Comparison of ENCODE assay signal across 8 cellular contexts in the genomic region with DNA sequence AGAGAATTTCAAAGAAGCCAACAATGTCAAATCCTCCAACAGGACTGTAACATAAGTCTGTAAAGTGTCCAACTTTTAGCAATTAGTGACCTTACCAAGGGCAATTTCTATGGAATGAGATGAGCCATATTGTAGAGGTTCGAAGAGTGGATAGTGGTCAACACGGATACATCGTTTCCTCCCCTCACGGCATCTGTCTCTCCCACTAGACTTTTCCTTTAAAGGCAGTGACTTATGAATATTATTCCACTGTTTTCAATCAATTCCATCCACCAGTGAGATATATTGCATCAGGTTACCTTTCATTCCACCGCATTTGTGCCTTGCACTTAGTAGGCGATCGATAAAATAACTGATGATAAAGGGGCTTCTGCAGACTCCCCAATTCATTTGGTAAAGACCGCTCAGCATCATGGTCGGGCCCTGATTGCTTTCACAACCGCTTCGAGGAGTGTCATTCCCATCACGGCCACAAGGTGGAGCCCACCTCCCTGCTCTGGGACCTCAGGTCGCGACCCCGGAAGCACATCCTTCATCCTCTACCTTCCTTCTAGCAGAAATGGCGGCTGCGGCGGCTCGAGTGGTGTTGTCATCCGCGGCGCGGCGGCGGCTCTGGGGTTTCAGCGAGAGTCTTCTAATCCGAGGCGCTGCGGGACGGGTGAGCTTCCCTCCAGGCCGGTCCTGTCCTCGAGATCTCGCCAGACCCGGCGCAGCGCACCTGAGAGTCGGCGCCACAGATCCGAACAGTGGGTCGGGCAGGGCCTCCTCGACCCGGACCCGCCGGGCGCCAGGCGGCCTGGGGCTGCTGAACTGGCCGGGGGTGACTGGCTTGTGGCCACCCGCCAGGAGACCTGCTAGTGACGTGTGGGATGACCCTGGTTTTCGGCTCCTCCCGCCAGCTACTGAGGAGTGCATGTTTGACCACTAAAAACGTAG. TPM values are rescaled to one million over a fixed set of nuclear protein-coding genes. Genes with fewer than 3 reads are reported as not detected.
DNase-seq lines count a peak whose midpoint lies in the region; FAIRE-seq and TF ChIP-seq lines count a peak whose summit lies in the region.

A gene with protein sequence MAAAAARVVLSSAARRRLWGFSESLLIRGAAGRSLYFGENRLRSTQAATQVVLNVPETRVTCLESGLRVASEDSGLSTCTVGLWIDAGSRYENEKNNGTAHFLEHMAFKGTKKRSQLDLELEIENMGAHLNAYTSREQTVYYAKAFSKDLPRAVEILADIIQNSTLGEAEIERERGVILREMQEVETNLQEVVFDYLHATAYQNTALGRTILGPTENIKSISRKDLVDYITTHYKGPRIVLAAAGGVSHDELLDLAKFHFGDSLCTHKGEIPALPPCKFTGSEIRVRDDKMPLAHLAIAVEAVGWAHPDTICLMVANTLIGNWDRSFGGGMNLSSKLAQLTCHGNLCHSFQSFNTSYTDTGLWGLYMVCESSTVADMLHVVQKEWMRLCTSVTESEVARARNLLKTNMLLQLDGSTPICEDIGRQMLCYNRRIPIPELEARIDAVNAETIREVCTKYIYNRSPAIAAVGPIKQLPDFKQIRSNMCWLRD (plus strand): TSS at position 535 of the 936 bp plus-strand sequence. CDS start 25 bp downstream, at position 560.

- peaks cover 13 to 18% of the 10 kb centered on the region in 2 experiments for H3K4me1 ChIP-seq in neutrophil (ENCODE audit: control insufficient read depth in 1 of 2, insufficient read depth in 1 of 2, low read depth in 1 of 2, low read length in 1 of 2)

- H3K4me3 Mint-ChIP-seq in activated naive CD4-positive, alpha-beta T cell treated with anti-CD3 and anti-CD28 coated beads for 36 hours = peak within 1 kb of the TSS; percentile 75

- H3K4me1 Mint-ChIP-seq in activated naive CD4-positive, alpha-beta T cell treated with anti-CD3 and anti-CD28 coated beads for 36 hours (ENCODE audit: low read depth) = peaks cover 33% of the 10 kb centered on the region

- intact Hi-C loops in activated naive CD4-positive, alpha-beta T cell treated with anti-CD3 and anti-CD28 coated beads for 36 hours (cut with micrococcal nuclease) = loop anchor here (1.0 to 5.0 kb wide), 9 partner anchors 17 to 910 kb away; a partner anchor contains a TSS

- H3K4me3 ChIP-seq in GM06990 (replicated peaks; ENCODE audit: low read depth, low read length) (peak within 1 kb of the TSS; percentile 89), HFF-Myc (replicated peaks; ENCODE audit: low read depth, low read length) (peak within 1 kb of the TSS; percentile 82), neutrophil (ENCODE audit: low read depth in 1 of 2, low read length in 1 of 2) (peak within 1 kb of the TSS; percentile 73 to 80)

- H3K36me3 Mint-ChIP-seq in activated naive CD4-positive, alpha-beta T cell treated with anti-CD3 and anti-CD28 coated beads for 36 hours (ENCODE audit: low read depth) = peaks cover 11% of the 10 kb centered on the region

- H3K27ac Mint-ChIP-seq in activated naive CD4-positive, alpha-beta T cell treated with anti-CD3 and anti-CD28 coated beads for 36 hours = peak within 1 kb of the TSS; percentile 65

- FAIRE-seq in frontal cortex (lab: Jason Lieb, UNC) = no peak

- no peaks in the 10 kb centered on the region for H3K9me3 ChIP-seq in neutrophil

- H3K36me3 ChIP-seq in GM06990 (ENCODE audit: control insufficient read depth, insufficient read depth, low read length) = peaks cover 4% of the 10 kb centered on the region
- H3K36me3 ChIP-seq in neutrophil = peaks cover 35% of the 10 kb centered on the region

- CTCF ChIA-PET in activated naive CD4-positive, alpha-beta T cell treated with anti-CD3 and anti-CD28 coated beads for 36 hours (lab: Charles Lee) = interaction anchor here (0.6 to 2.5 kb wide), 5 partner anchors 8 to 832 kb away, joined by 3 to 9 read pairs (median 3); a partner anchor contains a TSS

- H3K9me3 Mint-ChIP-seq in activated naive CD4-positive, alpha-beta T cell treated with anti-CD3 and anti-CD28 coated beads for 36 hours = no peaks in the 10 kb centered on the region

- no peaks in the 10 kb centered on the region for H3K27me3 Mint-ChIP-seq in activated naive CD4-positive, alpha-beta T cell treated with anti-CD3 and anti-CD28 coated beads for 36 hours (ENCODE audit: low read depth)

- peak; percentile 85 for DNase-seq in GM06990 (ENCODE audit: extremely low read depth, insufficient read length)
- peak; percentile 86 for DNase-seq in HFF-Myc (ENCODE audit: extremely low read depth, low read depth)
- DNase-seq in MV-4-11 (lab: John Stamatoyannopoulos, UW) = peak; percentile 89
- DNase-seq in SK-MEL-5 (ENCODE audit: low read depth, low spot score) = peak; percentile 96
- peak; percentile 99 for DNase-seq in activated naive CD4-positive, alpha-beta T cell treated with anti-CD3 and anti-CD28 coated beads for 36 hours
- DNase-seq in frontal cortex (ENCODE audit: low spot score in 2 of 2) = peak; percentile 82 to 88
- DNase-seq in substantia nigra (lab: John Stamatoyannopoulos, UW) = peak; percentile 55 to 99 (median 91)

- H3K27me3 ChIP-seq in GM06990 (replicated peaks; ENCODE audit: control insufficient read depth, insufficient read depth, low read length) (no peaks in the 10 kb centered on the region), neutrophil (no peaks in the 10 kb centered on the region)

- peak within 1 kb of the TSS; percentile 82 for H3K27ac ChIP-seq in neutrophil
- H3K27ac ChIP-seq in substantia nigra (ENCODE audit: low read depth, low read length, poor library complexity, severe bottlenecking) = peak within 1 kb of the TSS; percentile 82

- in situ Hi-C loops in SK-MEL-5 (cut with HindIII; ENCODE audit: low pct_unique_long_range_greater_than_20kb, low sequenced_read_pairs) = no loop called here

- TF ChIP-seq CTCF in GM06990 (IDR thresholded peaks at IDR 0.05; ENCODE audit: insufficient read depth, low read length, poor library complexity, severe bottlenecking) = peak; percentile 96
- TF ChIP-seq CTCF in HFF-Myc (IDR thresholded peaks at IDR 0.05; ENCODE audit: low read depth, low read length, missing control alignments) = peak; percentile 92
- TF ChIP-seq CTCF in neutrophil (IDR thresholded peaks at IDR 0.05) = peak; percentile 97

RNA-seq across cellular contexts. Expression of the gene that starts here (rescaled TPM):
- 137 and 146 TPM in 2 replicates for total RNA-seq in SK-MEL-5 (2014; rRNA removed; shearing (Covaris generic))
- polyA plus RNA-seq in SK-MEL-5 (2015; cell fraction: cytosol; rRNA removed) = 92.4 and 104 TPM in 2 replicates
- polyA plus RNA-seq in SK-MEL-5 (2015; cell fraction: nucleus; rRNA removed) = 261 and 283 TPM in 2 replicates
- 10 to 100 TPM; 83.9 to 90.1 TPM for total RNA-seq in activated naive CD4-positive, alpha-beta T cell treated with anti-CD3 and anti-CD28 coated beads for 36 hours
- total RNA-seq in frontal cortex = 65.2 TPM

Comparison
In these comparisons a context has a peak if more than half of its experiments do, and no peak if none do; other contexts are left out.
1. Peak in every context shown above with its lines: DNase-seq, H3K4me3 ChIP-seq and H3K27ac ChIP-seq.